Comparison of ENCODE assay signal across 8 cellular contexts in the genomic region with DNA sequence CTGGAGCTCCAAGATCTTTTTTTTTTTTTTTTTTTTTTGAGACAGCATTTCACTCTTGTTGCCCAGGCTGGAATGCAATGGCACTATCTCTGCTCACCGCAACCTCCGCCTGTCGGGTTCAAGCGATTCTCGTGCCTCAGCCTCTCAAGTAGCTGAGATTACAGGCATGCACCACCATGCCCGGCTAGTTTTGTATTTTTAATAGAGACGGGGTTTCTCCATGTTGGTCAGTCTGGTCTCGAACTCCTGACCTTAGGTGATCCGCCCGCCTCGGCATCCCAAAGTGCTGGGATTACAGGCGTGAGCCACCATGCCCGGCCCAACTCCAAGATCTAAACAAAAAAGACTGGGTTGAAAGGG. TPM values are rescaled to one million over a fixed set of nuclear protein-coding genes. Genes with fewer than 3 reads are reported as not detected.
DNase-seq lines count a peak whose midpoint lies in the region; ATAC-seq and TF ChIP-seq lines count a peak whose summit lies in the region.
"Not testable (repeated sequence)": the region's sequence is repeated elsewhere in the genome, so short reads cannot be mapped to it uniquely, and the experiment has no call there.

No MANE protein-coding gene starts in this region.

- H3K36me3 ChIP-seq in DND-41 (ENCODE audit: insufficient read depth, low read length); ascending aorta; esophagus muscularis mucosa; lower lobe of right lung; sigmoid colon: not testable (repeated sequence)
- H3K36me3 ChIP-seq in upper lobe of left lung = peaks cover 0 to 12% (median 0%) of the 10 kb centered on the region in 4 donors

- ATAC-seq in DND-41 (ENCODE audit: insufficient read depth, low read depth); upper lobe of left lung (ENCODE audit: low FRiP score in 2 of 2): not testable (repeated sequence)
- ATAC-seq in lower lobe of right lung = peak in 1 of 2 donors; percentile 5

- peak; percentile 67 for DNase-seq in DND-41
- DNase-seq in NB4 (ENCODE audit: low read depth); ascending aorta (ENCODE audit: low spot score in 2 of 2); esophagus muscularis mucosa (ENCODE audit: extremely low spot score); lower lobe of right lung; sigmoid colon: not testable (repeated sequence)
- DNase-seq in activated CD4-positive, alpha-beta T cell treated with anti-CD3 and anti-CD28 coated beads, Interleukin-2, amount 10 ng/mL, durations not matched to agents 24 days and 14 days = peak; percentile 84
- DNase-seq in upper lobe of left lung = peak in 1 of 2 donors; percentile 21

- H4K20me1 ChIP-seq in DND-41 (ENCODE audit: insufficient read depth, low read length) = not testable (repeated sequence)

- H3K27ac Mint-ChIP-seq in activated CD4-positive, alpha-beta T cell treated with anti-CD3 and anti-CD28 coated beads, Interleukin-2, amount 10 ng/mL, durations not matched to agents 24 days and 14 days = peak overlapping the region; percentile 97

- TF ChIP-seq POLR2A in NB4 (IDR thresholded peaks at IDR 0.05; ENCODE audit: extremely low read depth, insufficient read length); esophagus muscularis mucosa (IDR thresholded peaks at IDR 0.05; ENCODE audit: low read depth); sigmoid colon (IDR thresholded peaks at IDR 0.05); upper lobe of left lung (IDR thresholded peaks at IDR 0.05): not testable (repeated sequence)

- intact Hi-C loops in activated CD4-positive, alpha-beta T cell treated with anti-CD3 and anti-CD28 coated beads, Interleukin-2, amount 10 ng/mL, durations not matched to agents 24 days and 14 days (cut with micrococcal nuclease) = loop anchor here (1.0 to 2.0 kb wide), 5 partner anchors 12 to 253 kb away; a partner anchor contains a TSS
- intact Hi-C loops in ascending aorta (cut with DNase I) (loop anchor here (1.0 to 10.0 kb wide), 6 partner anchors 10 to 1147 kb away; a partner anchor contains a TSS), esophagus muscularis mucosa (cut with DNase I) (loop anchor here (5.0 kb wide), 2 partner anchors 40 to 45 kb away; a partner anchor contains a TSS), lower lobe of right lung (cut with DNase I) (loop anchor here (10.0 kb wide), 1 partner anchor 47 kb away; no protein-coding TSS in a partner anchor), sigmoid colon (cut with DNase I) (loop anchor here (2.0 to 5.0 kb wide), 3 partner anchors 40 to 155 kb away; a partner anchor contains a TSS)

- peaks cover 36% of the 10 kb centered on the region for H3K36me3 Mint-ChIP-seq in activated CD4-positive, alpha-beta T cell treated with anti-CD3 and anti-CD28 coated beads, Interleukin-2, amount 10 ng/mL, durations not matched to agents 24 days and 14 days (ENCODE audit: low read depth)

- peak overlapping the region; percentile 23 to 76; a peak in 3 of 4 replicates for H3K4me3 ChIP-seq in DND-41 (ENCODE audit: low read depth in 1 of 2, low read length in 2 of 2)
- peak overlapping the region; percentile 98 for H3K4me3 ChIP-seq in NB4 (ENCODE audit: low read depth, low read length)
- H3K4me3 ChIP-seq in ascending aorta = peak overlapping the region; percentile 77 to 85
- H3K4me3 ChIP-seq in esophagus muscularis mucosa = peak overlapping the region; percentile 76 to 91 (median 86)
- H3K4me3 ChIP-seq in lower lobe of right lung = peak overlapping the region; percentile 77
- peak overlapping the region; percentile 80 to 91 (median 85) for H3K4me3 ChIP-seq in sigmoid colon
- H3K4me3 ChIP-seq in upper lobe of left lung = peak overlapping the region; percentile 67 to 90 (median 72)

- peaks cover 55% of the 10 kb centered on the region for H3K79me2 ChIP-seq in DND-41 (ENCODE audit: insufficient read depth, low read length)

- not testable (repeated sequence) for H3K27me3 Mint-ChIP-seq in activated CD4-positive, alpha-beta T cell treated with anti-CD3 and anti-CD28 coated beads, Interleukin-2, amount 10 ng/mL, durations not matched to agents 24 days and 14 days

- peak overlapping the region; percentile 96 for H3K4me3 Mint-ChIP-seq in activated CD4-positive, alpha-beta T cell treated with anti-CD3 and anti-CD28 coated beads, Interleukin-2, amount 10 ng/mL, durations not matched to agents 24 days and 14 days

- not testable (repeated sequence) for TF ChIP-seq EP300 in esophagus muscularis mucosa (IDR thresholded peaks at IDR 0.05); sigmoid colon (IDR thresholded peaks at IDR 0.05); upper lobe of left lung (IDR thresholded peaks at IDR 0.05)

- not testable (repeated sequence) for H3K27me3 ChIP-seq in DND-41 (ENCODE audit: insufficient read depth, low read length, poor library complexity); ascending aorta; esophagus muscularis mucosa; lower lobe of right lung (ENCODE audit: low read depth); sigmoid colon; upper lobe of left lung

- H2AFZ ChIP-seq in DND-41 (ENCODE audit: low read depth, low read length) = peak overlapping the region; percentile 100

- WGBS in esophagus muscularis mucosa = 37% methylated on average over 13 of the region's 13 CpGs
- WGBS in sigmoid colon, 2 donors = 2 to 24% methylated on average over 13 of the region's 13 CpGs
- 7 to 12% methylated on average over 12 to 13 of the region's 13 CpGs for WGBS in upper lobe of left lung, 2 donors

- peaks cover 43% of the 10 kb centered on the region for H3K4me1 Mint-ChIP-seq in activated CD4-positive, alpha-beta T cell treated with anti-CD3 and anti-CD28 coated beads, Interleukin-2, amount 10 ng/mL, durations not matched to agents 24 days and 14 days

- H3K27ac ChIP-seq in DND-41 (ENCODE audit: low read length) (peak overlapping the region; percentile 98), ascending aorta (peak overlapping the region; percentile 99), esophagus muscularis mucosa (replicated peaks in 1 of 4) (peak overlapping the region; percentile 96 to 100 (median 98)), lower lobe of right lung (peak overlapping the region; percentile 100), sigmoid colon (peak overlapping the region; percentile 98 to 99 (median 98)), upper lobe of left lung (peak overlapping the region; percentile 99 to 100 (median 100))

- TF ChIP-seq CTCF in DND-41 (IDR thresholded peaks at IDR 0.05; ENCODE audit: borderline replicate concordance, extremely low read depth, low read length, poor library complexity, severe bottlenecking); NB4 (IDR thresholded peaks at IDR 0.05; ENCODE audit: low read depth, low read length); ascending aorta (IDR thresholded peaks at IDR 0.05); esophagus muscularis mucosa (IDR thresholded peaks at IDR 0.05); lower lobe of right lung (IDR thresholded peaks at IDR 0.05); sigmoid colon (IDR thresholded peaks at IDR 0.05); upper lobe of left lung (IDR thresholded peaks at IDR 0.05): not testable (repeated sequence)

- peaks cover 70% of the 10 kb centered on the region for H3K4me1 ChIP-seq in DND-41 (ENCODE audit: insufficient read depth, low read length)
- peaks cover 3 to 16% of the 10 kb centered on the region in 2 donors for H3K4me1 ChIP-seq in ascending aorta
- H3K4me1 ChIP-seq in esophagus muscularis mucosa = peaks cover 14 to 64% (median 51%) of the 10 kb centered on the region in 4 donors
- H3K4me1 ChIP-seq in lower lobe of right lung = peaks cover 34% of the 10 kb centered on the region
- peaks cover 0 to 44% (median 25%) of the 10 kb centered on the region in 4 donors for H3K4me1 ChIP-seq in sigmoid colon
- H3K4me1 ChIP-seq in upper lobe of left lung = peaks cover 22 to 39% (median 35%) of the 10 kb centered on the region in 4 donors

- not testable (repeated sequence) for H3K9me3 ChIP-seq in DND-41 (ENCODE audit: insufficient read depth, low read length, severe bottlenecking); ascending aorta; esophagus muscularis mucosa; lower lobe of right lung; sigmoid colon; upper lobe of left lung

- peak overlapping the region; percentile 98 for H3K9ac ChIP-seq in DND-41 (ENCODE audit: low read depth, low read length)

- peak overlapping the region; percentile 73 for H3K4me2 ChIP-seq in DND-41 (ENCODE audit: insufficient read depth, low read length)

- not testable (repeated sequence) for H3K9me3 Mint-ChIP-seq in activated CD4-positive, alpha-beta T cell treated with anti-CD3 and anti-CD28 coated beads, Interleukin-2, amount 10 ng/mL, durations not matched to agents 24 days and 14 days

RNA-seq across cellular contexts. Expression of a gene that starts 1.8 kb away (rescaled TPM):
- total RNA-seq in activated CD4-positive, alpha-beta T cell treated with anti-CD3 and anti-CD28 coated beads, Interleukin-2, amount 10 ng/mL, durations not matched to agents 24 days and 14 days = 402 and 415 TPM in 2 replicates
- 112 TPM for total RNA-seq in ascending aorta
- total RNA-seq in esophagus muscularis mucosa = 100 to 1,000 TPM; 137 to 236 (median 202) TPM
- total RNA-seq in lower lobe of right lung = 345 TPM
- total RNA-seq in sigmoid colon = 100 to 1,000 TPM; 113 to 243 (median 195) TPM
- polyA plus RNA-seq in sigmoid colon = 10 to 100 TPM; 32.4 to 92.6 (median 36.8) TPM
- 1,000 to 10,000 TPM in 1 of 6 donors, 100 to 1,000 TPM in 5; 263 to 1,189 (median 435) TPM for total RNA-seq in upper lobe of left lung

RNA-seq across cellular contexts. Expression of a gene that starts 45.9 kb away (rescaled TPM):
- 112 and 113 TPM in 2 replicates for total RNA-seq in activated CD4-positive, alpha-beta T cell treated with anti-CD3 and anti-CD28 coated beads, Interleukin-2, amount 10 ng/mL, durations not matched to agents 24 days and 14 days
- total RNA-seq in ascending aorta (34.2 TPM), esophagus muscularis mucosa (100 to 1,000 TPM in 1 of 4 donors, 10 to 100 TPM in 3; 36.0 to 100 (median 47.6) TPM), lower lobe of right lung (73.8 TPM), sigmoid colon (10 to 100 TPM; 85.3 to 97.9 (median 89.8) TPM), upper lobe of left lung (10 to 100 TPM; 13.6 to 72.0 (median 52.0) TPM)
- 100 to 1,000 TPM; 146 to 370 (median 219) TPM for polyA plus RNA-seq in sigmoid colon

RNA-seq across cellular contexts. Expression of a gene that starts 46.2 kb away (rescaled TPM):
- 24.4 and 26.2 TPM in 2 replicates for total RNA-seq in activated CD4-positive, alpha-beta T cell treated with anti-CD3 and anti-CD28 coated beads, Interleukin-2, amount 10 ng/mL, durations not matched to agents 24 days and 14 days
- 2.1 TPM for total RNA-seq in ascending aorta
- 10 to 100 TPM in 3 of 4 donors, 1 to 10 TPM in 1; 9.1 to 15.4 (median 10.8) TPM for total RNA-seq in esophagus muscularis mucosa
- 36.7 TPM for total RNA-seq in lower lobe of right lung
- 10 to 100 TPM; 13.6 to 20.2 (median 18.7) TPM for total RNA-seq in sigmoid colon
- polyA plus RNA-seq in sigmoid colon = 10 to 100 TPM in 1 of 3 donors, 1 to 10 TPM in 2; 4.8 to 10.9 (median 7.8) TPM
- 10 to 100 TPM; 15.1 to 39.3 (median 26.8) TPM for total RNA-seq in upper lobe of left lung
